ENCODE assay signal across 8 cellular contexts in the genomic region with DNA sequence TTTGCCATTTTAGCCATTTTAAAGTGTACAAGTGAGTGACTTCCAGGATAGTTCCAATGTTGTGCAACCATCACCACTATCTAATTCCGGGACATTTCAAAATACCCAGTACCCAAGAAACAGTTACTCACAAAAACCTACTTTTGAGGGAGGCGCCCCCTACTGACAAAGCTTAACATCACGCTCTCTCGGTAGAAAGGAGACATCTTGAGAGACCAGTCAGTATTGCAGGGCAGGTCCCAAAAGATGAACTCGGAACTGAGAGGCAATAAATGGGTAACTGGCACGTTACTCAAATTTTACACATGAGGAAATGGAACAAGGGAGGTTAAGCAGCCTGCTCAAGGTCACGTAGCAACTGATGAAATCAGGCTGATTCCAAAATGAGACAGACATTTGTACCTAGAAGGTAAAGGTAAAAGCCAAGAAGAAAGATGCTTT. TPM values are rescaled to one million over a fixed set of nuclear protein-coding genes. Genes with fewer than 3 reads are reported as not detected.
DNase-seq lines count a peak whose midpoint lies in the region; ATAC-seq and TF ChIP-seq lines count a peak whose summit lies in the region.

No MANE protein-coding gene starts in this region.

- TF ChIP-seq CTCF in fibroblast of mammary gland (conservative IDR thresholded peaks at IDR 0.05; ENCODE audit: control insufficient read depth, insufficient read depth, low read depth, low read length) = peak; percentile 94
- TF ChIP-seq CTCF in prostate gland (IDR thresholded peaks at IDR 0.05) = peak in 3 of 4 experiments; percentile 27 to 47 (median 31)

- H3K4me3 ChIP-seq in fibroblast of mammary gland (ENCODE audit: control insufficient read depth, low read depth, low read length) (no peak overlapping the region), prostate gland (no peak overlapping the region)

- no peak overlapping the region for H3K27ac ChIP-seq in prostate gland

- intact Hi-C loops in prostate gland (cut with DNase I) = loop anchor here (10.0 kb wide), 1 partner anchor 714 kb away; a partner anchor contains a TSS

- no peaks in the 10 kb centered on the region for H3K36me3 ChIP-seq in prostate gland

- no peaks in the 10 kb centered on the region for H3K9me3 ChIP-seq in prostate gland

- DNase-seq in NCI-H1417 (lab: John Stamatoyannopoulos, UW) (peak in 2 of 3 experiments; percentile 15 to 33), NCI-H1417 treated with DMSO at 0.1 percent for 48 hours (lab: John Stamatoyannopoulos, UW) (no peak), NCI-H1105 treated with DMSO at 0.1 percent for 48 hours (lab: John Stamatoyannopoulos, UW) (peak; percentile 47), fibroblast of mammary gland (ENCODE audit: low read depth) (peak; percentile 81), prostate gland (ENCODE audit: low spot score) (no peak), NCI-H2227 (lab: John Stamatoyannopoulos, UW; ENCODE audit: unreplicated experiment) (no peak)
- DNase-seq in activated CD8-positive, alpha-beta memory T cell treated with anti-CD3 and anti-CD28 coated beads for 24 hours = peak; percentile 74

- no peak for TF ChIP-seq POLR2A in prostate gland (IDR thresholded peaks at IDR 0.05)

- ATAC-seq in HG02571 (IDR thresholded peaks at IDR 0.05; ENCODE audit: unreplicated experiment) = peak; percentile 63

- H3K4me1 ChIP-seq in prostate gland (replicated peaks) = peaks cover 6% of the 10 kb centered on the region

- no peaks in the 10 kb centered on the region for H3K27me3 ChIP-seq in prostate gland (replicated peaks; ENCODE audit: insufficient read depth)

- 63% methylated on average over 7 of the region's 7 CpGs for WGBS in prostate gland

RNA-seq across cellular contexts. Expression of a gene that starts 50.0 kb away (rescaled TPM):
- 1 to 10 TPM in 1 of 2 donors, under 1 TPM in 1; 0.74 to 1.5 TPM for total RNA-seq in prostate gland

Comparison
In these comparisons a context has a peak if more than half of its experiments do, and no peak if none do; other contexts are left out.
1. DNase-seq: peak in NCI-H1417 (2 of 3), NCI-H1105 treated with DMSO at 0.1 percent for 48 hours (single experiment), activated CD8-positive, alpha-beta memory T cell treated with anti-CD3 and anti-CD28 coated beads for 24 hours (single experiment) and fibroblast of mammary gland (single experiment); none in NCI-H1417 treated with DMSO at 0.1 percent for 48 hours (single experiment), prostate gland (single experiment) and NCI-H2227 (single experiment).